11 cellular contexts compared by ENCODE assay signal in genomic region chr2:151071382-151071781, GRCh38.
A peak's percentile ranks its signal among the peaks of the same experiment; 100 is the strongest.
DNase-seq lines count a peak whose midpoint lies in the region; ATAC-seq and TF ChIP-seq lines count a peak whose summit lies in the region.
"Had no signal": no experiment of that assay in that cellular context is flagged by ENCODE, and none has a peak within 500 bp of the region (broad histone marks: within the 10 kb centered on the region; RNA-seq: fewer than 3 reads in every experiment).

No MANE protein-coding gene starts in this region.

- TF ChIP-seq EP300 in Ishikawa (IDR thresholded peaks at IDR 0.05; ENCODE audit: borderline replicate concordance): no peak

- H3K9me3 ChIP-seq in BE2C: no peaks in the 10 kb centered on the region

- no peaks in the 10 kb centered on the region for H3K27me3 ChIP-seq in BE2C

- H3K4me1 ChIP-seq in BE2C: no peaks in the 10 kb centered on the region

- no peaks in the 10 kb centered on the region for H3K36me3 ChIP-seq in BE2C

- peak; percentile 65 for TF ChIP-seq CTCF in BE2C (IDR thresholded peaks at IDR 0.05; ENCODE audit: low read depth, low read length)
- peak; percentile 58 for TF ChIP-seq CTCF in astrocyte of the cerebellum (IDR thresholded peaks at IDR 0.05; ENCODE audit: low read depth, low read length, missing control alignments)

- DNase-seq in BE2C (peak; percentile 27), astrocyte of the cerebellum (ENCODE audit: low read depth) (no peak), left kidney (ENCODE audit: low read depth, low spot score) (peak; percentile 49), substantia nigra (lab: John Stamatoyannopoulos, UW) (no peak)
- no peak for DNase-seq in stimulated activated naive CD8-positive, alpha-beta T cell treated with anti-CD3 and anti-CD28 coated beads, Interleukin-15, Interleukin-2, amounts not matched to agents 100 U/mL and 50 U/mL, for 24 hours
- DNase-seq: naive B cell had no signal

- no peak for ATAC-seq in stimulated activated naive CD8-positive, alpha-beta T cell treated with anti-CD3 and anti-CD28 coated beads, Interleukin-15, Interleukin-2, amounts not matched to agents 100 U/mL and 50 U/mL, for 24 hours
- ATAC-seq in HG02884 (IDR thresholded peaks at IDR 0.05; ENCODE audit: unreplicated experiment): no peak
- ATAC-seq in HG02623 (IDR thresholded peaks at IDR 0.05; ENCODE audit: unreplicated experiment): no peak
- ATAC-seq: activated CD4-positive, CD25-positive, alpha-beta regulatory T cell treated with anti-CD3 and anti-CD28 coated beads, Interleukin-2, amount 50 U/mL, for 24 hours had no signal

- no peak overlapping the region for H3K27ac ChIP-seq in substantia nigra (ENCODE audit: low read depth, low read length, poor library complexity, severe bottlenecking)
- H3K27ac ChIP-seq: KMS-11 had no signal

- TF ChIP-seq RAD21 in Ishikawa (IDR thresholded peaks at IDR 0.05; ENCODE audit: low read depth): peak; percentile 58

- in situ Hi-C loops in astrocyte of the cerebellum (cut with HindIII; ENCODE audit: low sequenced_read_pairs): no loop called here

- H3K4me3 ChIP-seq in BE2C (ENCODE audit: low read depth, low read length) (no peak overlapping the region), astrocyte of the cerebellum (ENCODE audit: low read depth, low read length) (no peak overlapping the region)

TF ChIP-seq in Ishikawa, 13 proteins besides CTCF, POLR2A, EP300 and RAD21:
- no peak for TF ChIP-seq USF1 (IDR thresholded peaks at IDR 0.05)
- no peak for TF ChIP-seq NFIC (IDR thresholded peaks at IDR 0.05)
- TF ChIP-seq CEBPB (IDR thresholded peaks at IDR 0.05): no peak
- no peak for TF ChIP-seq TCF12 (IDR thresholded peaks at IDR 0.05; ENCODE audit: low read depth)
- TF ChIP-seq REST (IDR thresholded peaks at IDR 0.05; ENCODE audit: low read depth): no peak
- TF ChIP-seq EGR1 (IDR thresholded peaks at IDR 0.05): no peak
- no peak for TF ChIP-seq TEAD4 (IDR thresholded peaks at IDR 0.05)
- no peak for TF ChIP-seq FOXM1 (IDR thresholded peaks at IDR 0.05; ENCODE audit: borderline replicate concordance, low read depth)
- TF ChIP-seq CREB1 (IDR thresholded peaks at IDR 0.05; ENCODE audit: low read depth): no peak
- no peak for TF ChIP-seq TAF1 (IDR thresholded peaks at IDR 0.05; ENCODE audit: low read depth)
- no peak for TF ChIP-seq MAX (IDR thresholded peaks at IDR 0.05)

Comparison
In these comparisons a context has a peak if more than half of its experiments do, and no peak if none do; other contexts are left out.
1. DNase-seq: peak in BE2C (single experiment) and left kidney (single experiment); none in astrocyte of the cerebellum (single experiment), stimulated activated naive CD8-positive, alpha-beta T cell treated with anti-CD3 and anti-CD28 coated beads, Interleukin-15, Interleukin-2, amounts not matched to agents 100 U/mL and 50 U/mL, for 24 hours (single experiment) and substantia nigra (0 of 49).